2 cellular contexts compared by ENCODE assay signal in genomic region chr9:124420991-124421543, GRCh38.
TF ChIP-seq lines count a peak whose summit lies in the region.

No MANE protein-coding gene starts in this region.

TF ChIP-seq in IMR-90, 13 proteins besides CTCF, POLR2A, EP300 and RAD21:
- TF ChIP-seq CHD1 (IDR thresholded peaks at IDR 0.05; ENCODE audit: low read depth, low read length) (no peak), CEBPB (IDR thresholded peaks at IDR 0.05; ENCODE audit: low read depth, low read length) (no peak), USF2 (IDR thresholded peaks at IDR 0.05; ENCODE audit: low read depth, low read length) (no peak), RFX5 (IDR thresholded peaks at IDR 0.05; ENCODE audit: low read depth, low read length) (no peak), SMC3 (IDR thresholded peaks at IDR 0.05; ENCODE audit: low read depth, low read length) (no peak), NFE2L2 (IDR thresholded peaks at IDR 0.05; ENCODE audit: low read depth, low read length) (no peak), MAFK (IDR thresholded peaks at IDR 0.05; ENCODE audit: low read depth, low read length) (no peak), FOS (IDR thresholded peaks at IDR 0.05; ENCODE audit: low read depth, low read length) (no peak)

TF ChIP-seq in SK-N-SH, 30 proteins besides CTCF, POLR2A, EP300 and RAD21:
- no peak for TF ChIP-seq ZBTB33 (IDR thresholded peaks at IDR 0.05; ENCODE audit: borderline replicate concordance, low read depth)
- TF ChIP-seq POLR2AphosphoS5 (IDR thresholded peaks at IDR 0.05; ENCODE audit: low read depth, low read length), result no peak
- no peak for TF ChIP-seq IRF3 (IDR thresholded peaks at IDR 0.05; ENCODE audit: low read depth, low read length)
- TF ChIP-seq NFIC (IDR thresholded peaks at IDR 0.05; ENCODE audit: borderline replicate concordance), result no peak
- TF ChIP-seq FOXM1 (IDR thresholded peaks at IDR 0.05; ENCODE audit: low read depth), result no peak
- TF ChIP-seq TAF1 (IDR thresholded peaks at IDR 0.05; ENCODE audit: borderline replicate concordance, low read depth, low read length), result no peak
- no peak for TF ChIP-seq REST (IDR thresholded peaks at IDR 0.05; ENCODE audit: low read depth, low read length)
- TF ChIP-seq FOSL2 (IDR thresholded peaks at IDR 0.05; ENCODE audit: borderline replicate concordance, low read depth), result no peak
- no peak for TF ChIP-seq RCOR1 (IDR thresholded peaks at IDR 0.05; ENCODE audit: low read length)
- no peak for TF ChIP-seq USF1 (IDR thresholded peaks at IDR 0.05; ENCODE audit: borderline replicate concordance, low read depth)
- TF ChIP-seq MXI1 (IDR thresholded peaks at IDR 0.05; ENCODE audit: low read depth, low read length), result no peak
